Comparison of ENCODE assay signal across 1 cellular context in genomic region chr9:77883133-77883532, GRCh38.
TF ChIP-seq lines count a peak whose summit lies in the region.

No MANE protein-coding gene starts in this region.

TF ChIP-seq in GM12878, 131 proteins besides CTCF, POLR2A, EP300 and RAD21 (continued from another document):
- no peak for TF ChIP-seq NKRF (conservative IDR thresholded peaks at IDR 0.05)
- no peak for TF ChIP-seq CBX3 (IDR thresholded peaks at IDR 0.05; ENCODE audit: borderline replicate concordance, low read depth)
- TF ChIP-seq IRF4 (IDR thresholded peaks at IDR 0.05; ENCODE audit: low read depth, low read length) = no peak
- TF ChIP-seq SMC3 (IDR thresholded peaks at IDR 0.05; ENCODE audit: borderline replicate concordance, low read length) = no peak
- no peak for TF ChIP-seq CBX5 (IDR thresholded peaks at IDR 0.05; ENCODE audit: low read depth)
- no peak for TF ChIP-seq ZBTB33 (IDR thresholded peaks at IDR 0.05)
